In genomic region chr11:88337342-88338222, GRCh38 we compare ENCODE assay signal across 8 cellular contexts. TPM values are rescaled to one million over a fixed set of nuclear protein-coding genes. Genes with fewer than 3 reads are reported as not detected.
DNase-seq lines count a peak whose midpoint lies in the region; ATAC-seq and TF ChIP-seq lines count a peak whose summit lies in the region.

Gene CTSC, minus strand, starts transcription at chr11:88337736. Its CDS starts 64 bp downstream, at chr11:88337672.

- H3K36me3 ChIP-seq in GM23338 (ENCODE audit: insufficient read depth) (peaks cover 28% of the 10 kb centered on the region), neuron (ENCODE audit: insufficient read depth, low read length) (no peaks in the 10 kb centered on the region), subcutaneous abdominal adipose tissue (ENCODE audit: control insufficient read depth in 5 of 5, insufficient read depth in 5 of 5, low read length in 5 of 5) (peaks cover 0 to 6% (median 2%) of the 10 kb centered on the region in 5 donors)

- H3K4me3 Mint-ChIP-seq in GM23338, result peak within 1 kb of the TSS; percentile 100

- ATAC-seq in GM23338, result peak; percentile 80

- no peaks in the 10 kb centered on the region for H3F3A ChIP-seq in GM23338 (replicated peaks; ENCODE audit: low read depth)

- peak within 1 kb of the TSS; percentile 73 to 90 (median 82) for H3K9ac ChIP-seq in subcutaneous abdominal adipose tissue (ENCODE audit: low read length in 5 of 5)

- peaks cover 12% of the 10 kb centered on the region for H3K27me3 Mint-ChIP-seq in GM23338 (ENCODE audit: insufficient read depth, low read depth, poor library complexity)

- peak within 1 kb of the TSS; percentile 88 for H3K4me2 ChIP-seq in GM23338

- no peaks in the 10 kb centered on the region for H3K9me3 ChIP-seq in neuron (ENCODE audit: low read length)
- no peaks in the 10 kb centered on the region for H3K9me3 ChIP-seq in subcutaneous abdominal adipose tissue (ENCODE audit: control insufficient read depth in 5 of 5, low read length in 5 of 5)

- H3K27ac Mint-ChIP-seq in GM23338, result peak within 1 kb of the TSS; percentile 99

- H4K20me1 ChIP-seq in GM23338 (replicated peaks; ENCODE audit: insufficient read depth), result peaks cover 10% of the 10 kb centered on the region; the same call in 1 of the 2 replicates

- DNase-seq in ELF-1 (ENCODE audit: low read depth, low spot score) (peak; percentile 95), GM23338 (ENCODE audit: low spot score) (peak; percentile 98), Kasumi-1 (lab: John Stamatoyannopoulos, UW) (peak; percentile 92 to 94), SHP77 (lab: John Stamatoyannopoulos, UW) (peak; percentile 80 to 93), foreskin fibroblast (peak; percentile 87 to 97)
- DNase-seq in activated effector memory CD4-positive, alpha-beta T cell treated with Interleukin-2 at 50 U/mL for 16 hours, result peak; percentile 90

- H3K79me2 ChIP-seq in GM23338 (replicated peaks; ENCODE audit: insufficient read depth), result peaks cover 54% of the 10 kb centered on the region

- TF ChIP-seq CTCF in GM23338 (conservative IDR thresholded peaks at IDR 0.05; ENCODE audit: low read depth in 2 of 2), result no peak
- TF ChIP-seq CTCF in foreskin fibroblast (IDR thresholded peaks at IDR 0.05; ENCODE audit: low read depth, low read length), result no peak

- peaks cover 56% of the 10 kb centered on the region for H3K4me1 ChIP-seq in GM23338 (ENCODE audit: insufficient read depth)
- peaks cover 8% of the 10 kb centered on the region for H3K4me1 ChIP-seq in neuron (ENCODE audit: insufficient read depth, low read length)
- H3K4me1 ChIP-seq in subcutaneous abdominal adipose tissue (ENCODE audit: control insufficient read depth in 5 of 5, insufficient read depth in 5 of 5, low read length in 5 of 5), result peaks cover 2 to 23% (median 16%) of the 10 kb centered on the region in 5 donors

- H3K9me2 ChIP-seq in GM23338 (ENCODE audit: insufficient read depth), result no peaks in the 10 kb centered on the region

- H3K27me3 ChIP-seq in GM23338 (ENCODE audit: insufficient read depth), result no peaks in the 10 kb centered on the region
- H3K27me3 ChIP-seq in neuron (ENCODE audit: insufficient read depth, low read length), result no peaks in the 10 kb centered on the region
- no peaks in the 10 kb centered on the region for H3K27me3 ChIP-seq in subcutaneous abdominal adipose tissue (ENCODE audit: control insufficient read depth in 5 of 5, insufficient read depth in 4 of 5, low read length in 5 of 5)

- H2AFZ ChIP-seq in GM23338 (peak within 1 kb of the TSS; percentile 95), neuron (ENCODE audit: low read depth, low read length) (peak within 1 kb of the TSS; percentile 99)

- H3K4me3 ChIP-seq in GM23338 (peak within 1 kb of the TSS; percentile 93), foreskin fibroblast (ENCODE audit: low read depth in 1 of 2, low read length in 2 of 2) (peak within 1 kb of the TSS; percentile 64 to 77), neuron (ENCODE audit: low read length) (peak within 1 kb of the TSS; percentile 82), subcutaneous abdominal adipose tissue (ENCODE audit: low read depth in 1 of 5, low read length in 5 of 5) (peak within 1 kb of the TSS; percentile 87 to 95 (median 92))

- H3K9me3 Mint-ChIP-seq in GM23338, result no peaks in the 10 kb centered on the region; the same call in 2 of the 3 replicates

- H3K4me1 Mint-ChIP-seq in GM23338, result peaks cover 47% of the 10 kb centered on the region

- H3K27ac ChIP-seq in GM23338 (ENCODE audit: low read depth) (peak within 1 kb of the TSS; percentile 87), subcutaneous abdominal adipose tissue (ENCODE audit: low read depth, low read length) (peak within 1 kb of the TSS; percentile 83)

- H3K36me3 Mint-ChIP-seq in GM23338 (ENCODE audit: low read depth), result peaks cover 46% of the 10 kb centered on the region

TF ChIP-seq in GM23338, 12 proteins besides CTCF, POLR2A, EP300 and RAD21 (continues in another document):
- no peak for TF ChIP-seq STAT1 (IDR thresholded peaks at IDR 0.05; ENCODE audit: unreplicated experiment)
- no peak for TF ChIP-seq NANOG (IDR thresholded peaks at IDR 0.05; ENCODE audit: borderline replicate concordance)
- TF ChIP-seq POLR2AphosphoS5 (IDR thresholded peaks at IDR 0.05; ENCODE audit: low read depth), result peak; percentile 92
- TF ChIP-seq, protein P1, sequence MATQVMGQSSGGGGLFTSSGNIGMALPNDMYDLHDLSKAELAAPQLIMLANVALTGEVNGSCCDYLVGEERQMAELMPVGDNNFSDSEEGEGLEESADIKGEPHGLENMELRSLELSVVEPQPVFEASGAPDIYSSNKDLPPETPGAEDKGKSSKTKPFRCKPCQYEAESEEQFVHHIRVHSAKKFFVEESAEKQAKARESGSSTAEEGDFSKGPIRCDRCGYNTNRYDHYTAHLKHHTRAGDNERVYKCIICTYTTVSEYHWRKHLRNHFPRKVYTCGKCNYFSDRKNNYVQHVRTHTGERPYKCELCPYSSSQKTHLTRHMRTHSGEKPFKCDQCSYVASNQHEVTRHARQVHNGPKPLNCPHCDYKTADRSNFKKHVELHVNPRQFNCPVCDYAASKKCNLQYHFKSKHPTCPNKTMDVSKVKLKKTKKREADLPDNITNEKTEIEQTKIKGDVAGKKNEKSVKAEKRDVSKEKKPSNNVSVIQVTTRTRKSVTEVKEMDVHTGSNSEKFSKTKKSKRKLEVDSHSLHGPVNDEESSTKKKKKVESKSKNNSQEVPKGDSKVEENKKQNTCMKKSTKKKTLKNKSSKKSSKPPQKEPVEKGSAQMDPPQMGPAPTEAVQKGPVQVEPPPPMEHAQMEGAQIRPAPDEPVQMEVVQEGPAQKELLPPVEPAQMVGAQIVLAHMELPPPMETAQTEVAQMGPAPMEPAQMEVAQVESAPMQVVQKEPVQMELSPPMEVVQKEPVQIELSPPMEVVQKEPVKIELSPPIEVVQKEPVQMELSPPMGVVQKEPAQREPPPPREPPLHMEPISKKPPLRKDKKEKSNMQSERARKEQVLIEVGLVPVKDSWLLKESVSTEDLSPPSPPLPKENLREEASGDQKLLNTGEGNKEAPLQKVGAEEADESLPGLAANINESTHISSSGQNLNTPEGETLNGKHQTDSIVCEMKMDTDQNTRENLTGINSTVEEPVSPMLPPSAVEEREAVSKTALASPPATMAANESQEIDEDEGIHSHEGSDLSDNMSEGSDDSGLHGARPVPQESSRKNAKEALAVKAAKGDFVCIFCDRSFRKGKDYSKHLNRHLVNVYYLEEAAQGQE (IDR thresholded peaks at IDR 0.05; ENCODE audit: unreplicated experiment), result no peak
- TF ChIP-seq EZH2 (IDR thresholded peaks at IDR 0.05; ENCODE audit: low read depth, unreplicated experiment), result no peak
- TF ChIP-seq, protein P2, sequence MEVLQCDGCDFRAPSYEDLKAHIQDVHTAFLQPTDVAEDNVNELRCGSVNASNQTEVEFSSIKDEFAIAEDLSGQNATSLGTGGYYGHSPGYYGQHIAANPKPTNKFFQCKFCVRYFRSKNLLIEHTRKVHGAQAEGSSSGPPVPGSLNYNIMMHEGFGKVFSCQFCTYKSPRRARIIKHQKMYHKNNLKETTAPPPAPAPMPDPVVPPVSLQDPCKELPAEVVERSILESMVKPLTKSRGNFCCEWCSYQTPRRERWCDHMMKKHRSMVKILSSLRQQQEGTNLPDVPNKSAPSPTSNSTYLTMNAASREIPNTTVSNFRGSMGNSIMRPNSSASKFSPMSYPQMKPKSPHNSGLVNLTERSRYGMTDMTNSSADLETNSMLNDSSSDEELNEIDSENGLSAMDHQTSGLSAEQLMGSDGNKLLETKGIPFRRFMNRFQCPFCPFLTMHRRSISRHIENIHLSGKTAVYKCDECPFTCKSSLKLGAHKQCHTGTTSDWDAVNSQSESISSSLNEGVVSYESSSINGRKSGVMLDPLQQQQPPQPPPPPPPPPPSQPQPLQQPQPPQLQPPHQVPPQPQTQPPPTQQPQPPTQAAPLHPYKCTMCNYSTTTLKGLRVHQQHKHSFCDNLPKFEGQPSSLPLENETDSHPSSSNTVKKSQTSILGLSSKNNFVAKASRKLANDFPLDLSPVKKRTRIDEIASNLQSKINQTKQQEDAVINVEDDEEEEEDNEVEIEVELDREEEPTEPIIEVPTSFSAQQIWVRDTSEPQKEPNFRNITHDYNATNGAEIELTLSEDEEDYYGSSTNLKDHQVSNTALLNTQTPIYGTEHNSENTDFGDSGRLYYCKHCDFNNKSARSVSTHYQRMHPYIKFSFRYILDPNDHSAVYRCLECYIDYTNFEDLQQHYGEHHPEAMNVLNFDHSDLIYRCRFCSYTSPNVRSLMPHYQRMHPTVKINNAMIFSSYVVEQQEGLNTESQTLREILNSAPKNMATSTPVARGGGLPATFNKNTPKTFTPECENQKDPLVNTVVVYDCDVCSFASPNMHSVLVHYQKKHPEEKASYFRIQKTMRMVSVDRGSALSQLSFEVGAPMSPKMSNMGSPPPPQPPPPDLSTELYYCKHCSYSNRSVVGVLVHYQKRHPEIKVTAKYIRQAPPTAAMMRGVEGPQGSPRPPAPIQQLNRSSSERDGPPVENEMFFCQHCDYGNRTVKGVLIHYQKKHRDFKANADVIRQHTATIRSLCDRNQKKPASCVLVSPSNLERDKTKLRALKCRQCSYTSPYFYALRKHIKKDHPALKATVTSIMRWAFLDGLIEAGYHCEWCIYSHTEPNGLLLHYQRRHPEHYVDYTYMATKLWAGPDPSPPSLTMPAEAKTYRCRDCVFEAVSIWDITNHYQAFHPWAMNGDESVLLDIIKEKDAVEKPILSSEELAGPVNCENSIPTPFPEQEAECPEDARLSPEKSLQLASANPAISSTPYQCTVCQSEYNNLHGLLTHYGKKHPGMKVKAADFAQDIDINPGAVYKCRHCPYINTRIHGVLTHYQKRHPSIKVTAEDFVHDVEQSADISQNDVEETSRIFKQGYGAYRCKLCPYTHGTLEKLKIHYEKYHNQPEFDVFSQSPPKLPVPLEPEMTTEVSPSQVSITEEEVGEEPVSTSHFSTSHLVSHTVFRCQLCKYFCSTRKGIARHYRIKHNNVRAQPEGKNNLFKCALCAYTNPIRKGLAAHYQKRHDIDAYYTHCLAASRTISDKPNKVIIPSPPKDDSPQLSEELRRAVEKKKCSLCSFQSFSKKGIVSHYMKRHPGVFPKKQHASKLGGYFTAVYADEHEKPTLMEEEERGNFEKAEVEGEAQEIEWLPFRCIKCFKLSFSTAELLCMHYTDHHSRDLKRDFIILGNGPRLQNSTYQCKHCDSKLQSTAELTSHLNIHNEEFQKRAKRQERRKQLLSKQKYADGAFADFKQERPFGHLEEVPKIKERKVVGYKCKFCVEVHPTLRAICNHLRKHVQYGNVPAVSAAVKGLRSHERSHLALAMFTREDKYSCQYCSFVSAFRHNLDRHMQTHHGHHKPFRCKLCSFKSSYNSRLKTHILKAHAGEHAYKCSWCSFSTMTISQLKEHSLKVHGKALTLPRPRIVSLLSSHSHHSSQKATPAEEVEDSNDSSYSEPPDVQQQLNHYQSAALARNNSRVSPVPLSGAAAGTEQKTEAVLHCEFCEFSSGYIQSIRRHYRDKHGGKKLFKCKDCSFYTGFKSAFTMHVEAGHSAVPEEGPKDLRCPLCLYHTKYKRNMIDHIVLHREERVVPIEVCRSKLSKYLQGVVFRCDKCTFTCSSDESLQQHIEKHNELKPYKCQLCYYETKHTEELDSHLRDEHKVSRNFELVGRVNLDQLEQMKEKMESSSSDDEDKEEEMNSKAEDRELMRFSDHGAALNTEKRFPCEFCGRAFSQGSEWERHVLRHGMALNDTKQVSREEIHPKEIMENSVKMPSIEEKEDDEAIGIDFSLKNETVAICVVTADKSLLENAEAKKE (CRISPR knock-in tag; IDR thresholded peaks at IDR 0.05), result no peak

RNA-seq across cellular contexts. Expression of gene CTSC, which starts in this region (rescaled TPM):
- total RNA-seq in GM23338 (2014; rRNA removed; shearing (Covaris generic)), result 396 and 408 TPM in 2 replicates
- 432 and 444 TPM in 2 replicates for polyA plus RNA-seq in GM23338 (2016; fragmentation: Nextera tagmentation; extraction: Ambion mirVana)

Comparison
In these comparisons a context has a peak if more than half of its experiments do, and no peak if none do; other contexts are left out.
1. Peak in every context shown above with its lines: DNase-seq, ATAC-seq, H3K4me3 ChIP-seq and H3K27ac ChIP-seq.